ENCODE assay signal across 9 cellular contexts in genomic region chr11:67272327-67273259, GRCh38. TPM values are rescaled to one million over a fixed set of nuclear protein-coding genes. Genes with fewer than 3 reads are reported as not detected.
DNase-seq lines count a peak whose midpoint lies in the region; ATAC-seq and TF ChIP-seq lines count a peak whose summit lies in the region.
"Had no signal": no experiment of that assay in that cellular context is flagged by ENCODE, and none has a peak within 500 bp of the region (broad histone marks: within the 10 kb centered on the region; RNA-seq: fewer than 3 reads in every experiment).

No MANE protein-coding gene starts in this region.

- CTCF ChIA-PET in HEK293T (lab: Yijun Ruan, JAX): no interaction called here

- H3K4me2 ChIP-seq in MM.1S (ENCODE audit: low read depth, low read length) (peak overlapping the region; percentile 90; the same call in 1 of the 2 replicates), neural cell (ENCODE audit: low read length) (no peak overlapping the region)

- no peak overlapping the region; the same call in 1 of the 2 replicates for H3K9ac ChIP-seq in MM.1S (ENCODE audit: low read length)
- H3K9ac ChIP-seq in neural cell (ENCODE audit: low read length): peak overlapping the region; percentile 51

- TF ChIP-seq RAD21 in neural cell (conservative IDR thresholded peaks at IDR 0.05): no peak

- H3K4me1 ChIP-seq in MM.1S (ENCODE audit: low read length): peaks cover 82% of the 10 kb centered on the region

- POLR2A ChIA-PET in HEK293T (lab: Yijun Ruan, JAX): interaction anchor here (0.8 to 1.2 kb wide), 2 partner anchors 8 to 16 kb away, joined by 3 read pairs; no protein-coding TSS in a partner anchor

- no peak overlapping the region for H3K4me3 ChIP-seq in MM.1S (ENCODE audit: low read length)
- H3K4me3 ChIP-seq in neural cell (ENCODE audit: low read length): peak overlapping the region; percentile 93

- no peaks in the 10 kb centered on the region for H3K9me2 ChIP-seq in MM.1S (replicated peaks; ENCODE audit: insufficient read depth, low read length)
- H3K9me2 ChIP-seq in neural cell (ENCODE audit: insufficient read depth, low read length): no peaks in the 10 kb centered on the region

- H3K9me3 ChIP-seq in MM.1S (replicated peaks; ENCODE audit: insufficient read depth, low read length) (no peaks in the 10 kb centered on the region), neural cell (ENCODE audit: low read length) (no peaks in the 10 kb centered on the region)

- ATAC-seq in GM19397 (IDR thresholded peaks at IDR 0.05; ENCODE audit: unreplicated experiment) (no peak), HG03378 (IDR thresholded peaks at IDR 0.05; ENCODE audit: unreplicated experiment) (no peak)

- no peaks in the 10 kb centered on the region for H3K27me3 ChIP-seq in MM.1S (replicated peaks; ENCODE audit: insufficient read depth, low read length)
- no peaks in the 10 kb centered on the region for H3K27me3 ChIP-seq in neural cell (ENCODE audit: insufficient read depth, low read depth, low read length)

- peak overlapping the region; percentile 95 for H3K27ac ChIP-seq in C4-2B
- H3K27ac ChIP-seq in MM.1S (ENCODE audit: low read length): peak overlapping the region; percentile 11; the same call in 1 of the 2 replicates
- H3K27ac ChIP-seq in neural cell (ENCODE audit: low read length): peak overlapping the region; percentile 70

- DNase-seq in MM.1S (no peak), NCI-H2227 (lab: John Stamatoyannopoulos, UW; ENCODE audit: unreplicated experiment) (no peak), HEK293T (ENCODE audit: extremely low spot score) (no peak)
- DNase-seq in central memory CD4-positive, alpha-beta T cell: peak; percentile 28
- DNase-seq: NCI-H1694 had no signal

- H2AFZ ChIP-seq in MM.1S (ENCODE audit: low read length) (no peak overlapping the region), neural cell (ENCODE audit: low read depth, low read length) (no peak overlapping the region)

- H3F3A ChIP-seq in MM.1S (ENCODE audit: insufficient read depth, low read length) (peaks cover 38% of the 10 kb centered on the region), neural cell (ENCODE audit: insufficient read depth, low read length, poor library complexity, severe bottlenecking) (no peaks in the 10 kb centered on the region)

- peaks cover 45% of the 10 kb centered on the region for H4K20me1 ChIP-seq in MM.1S (ENCODE audit: insufficient read depth, low read length)
- H4K20me1 ChIP-seq in neural cell (ENCODE audit: insufficient read depth): no peaks in the 10 kb centered on the region

- H3K79me2 ChIP-seq in MM.1S (ENCODE audit: low read length) (peaks cover 96% of the 10 kb centered on the region), neural cell (replicated peaks; ENCODE audit: insufficient read depth, low read length) (peaks cover 37% of the 10 kb centered on the region)

- H3K36me3 ChIP-seq in MM.1S (replicated peaks; ENCODE audit: insufficient read depth, low read length): no peaks in the 10 kb centered on the region; the same call in 1 of the 2 replicates
- H3K36me3 ChIP-seq in neural cell (ENCODE audit: insufficient read depth, low read length): no peaks in the 10 kb centered on the region

- TF ChIP-seq CTCF in C4-2B (conservative IDR thresholded peaks at IDR 0.05) (no peak), MM.1S (IDR thresholded peaks at IDR 0.05; ENCODE audit: low read length) (no peak), neural cell (IDR thresholded peaks at IDR 0.05; ENCODE audit: poor library complexity, severe bottlenecking) (no peak)

- TF ChIP-seq EP300 in neural cell (conservative IDR thresholded peaks at IDR 0.05; ENCODE audit: poor library complexity, severe bottlenecking): no peak

TF ChIP-seq in neural cell, 6 proteins besides CTCF, POLR2A, EP300 and RAD21:
- TF ChIP-seq SMC3 (conservative IDR thresholded peaks at IDR 0.05; ENCODE audit: poor library complexity): no peak
- no peak for TF ChIP-seq POLR2AphosphoS5 (IDR thresholded peaks at IDR 0.05)
- no peak for TF ChIP-seq EZH2 (IDR thresholded peaks at IDR 0.05; ENCODE audit: borderline replicate concordance, insufficient read depth, low read length, poor library complexity, severe bottlenecking)
- TF ChIP-seq MXI1 (conservative IDR thresholded peaks at IDR 0.05; ENCODE audit: poor library complexity, severe bottlenecking): no peak
- TF ChIP-seq TAF1 (IDR thresholded peaks at IDR 0.05; ENCODE audit: low read depth): no peak
- TF ChIP-seq, protein P1, sequence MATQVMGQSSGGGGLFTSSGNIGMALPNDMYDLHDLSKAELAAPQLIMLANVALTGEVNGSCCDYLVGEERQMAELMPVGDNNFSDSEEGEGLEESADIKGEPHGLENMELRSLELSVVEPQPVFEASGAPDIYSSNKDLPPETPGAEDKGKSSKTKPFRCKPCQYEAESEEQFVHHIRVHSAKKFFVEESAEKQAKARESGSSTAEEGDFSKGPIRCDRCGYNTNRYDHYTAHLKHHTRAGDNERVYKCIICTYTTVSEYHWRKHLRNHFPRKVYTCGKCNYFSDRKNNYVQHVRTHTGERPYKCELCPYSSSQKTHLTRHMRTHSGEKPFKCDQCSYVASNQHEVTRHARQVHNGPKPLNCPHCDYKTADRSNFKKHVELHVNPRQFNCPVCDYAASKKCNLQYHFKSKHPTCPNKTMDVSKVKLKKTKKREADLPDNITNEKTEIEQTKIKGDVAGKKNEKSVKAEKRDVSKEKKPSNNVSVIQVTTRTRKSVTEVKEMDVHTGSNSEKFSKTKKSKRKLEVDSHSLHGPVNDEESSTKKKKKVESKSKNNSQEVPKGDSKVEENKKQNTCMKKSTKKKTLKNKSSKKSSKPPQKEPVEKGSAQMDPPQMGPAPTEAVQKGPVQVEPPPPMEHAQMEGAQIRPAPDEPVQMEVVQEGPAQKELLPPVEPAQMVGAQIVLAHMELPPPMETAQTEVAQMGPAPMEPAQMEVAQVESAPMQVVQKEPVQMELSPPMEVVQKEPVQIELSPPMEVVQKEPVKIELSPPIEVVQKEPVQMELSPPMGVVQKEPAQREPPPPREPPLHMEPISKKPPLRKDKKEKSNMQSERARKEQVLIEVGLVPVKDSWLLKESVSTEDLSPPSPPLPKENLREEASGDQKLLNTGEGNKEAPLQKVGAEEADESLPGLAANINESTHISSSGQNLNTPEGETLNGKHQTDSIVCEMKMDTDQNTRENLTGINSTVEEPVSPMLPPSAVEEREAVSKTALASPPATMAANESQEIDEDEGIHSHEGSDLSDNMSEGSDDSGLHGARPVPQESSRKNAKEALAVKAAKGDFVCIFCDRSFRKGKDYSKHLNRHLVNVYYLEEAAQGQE (IDR thresholded peaks at IDR 0.05; ENCODE audit: borderline replicate concordance): no peak

TF ChIP-seq in HEK293T, 16 proteins besides CTCF, POLR2A, EP300 and RAD21:
- TF ChIP-seq L3MBTL2 (conservative IDR thresholded peaks at IDR 0.05) (no peak), FOXK2 (IDR thresholded peaks at IDR 0.05) (no peak), LEF1 (IDR thresholded peaks at IDR 0.05; ENCODE audit: borderline replicate concordance) (no peak), SUZ12 (IDR thresholded peaks at IDR 0.05) (no peak), CTBP1 (IDR thresholded peaks at IDR 0.05; ENCODE audit: borderline replicate concordance) (no peak), BHLHE40 (IDR thresholded peaks at IDR 0.05; ENCODE audit: borderline replicate concordance) (no peak), HDGF (IDR thresholded peaks at IDR 0.05; ENCODE audit: borderline replicate concordance) (no peak), FOXA1 (IDR thresholded peaks at IDR 0.05) (no peak), ELF4 (IDR thresholded peaks at IDR 0.05) (no peak), ZNF384 (IDR thresholded peaks at IDR 0.05) (no peak), SP1 (IDR thresholded peaks at IDR 0.05) (no peak), FOXM1 (IDR thresholded peaks at IDR 0.05; ENCODE audit: borderline replicate concordance) (no peak), TARDBP (IDR thresholded peaks at IDR 0.05) (no peak), ARNT (IDR thresholded peaks at IDR 0.05) (no peak)
- TF ChIP-seq, protein P2, sequence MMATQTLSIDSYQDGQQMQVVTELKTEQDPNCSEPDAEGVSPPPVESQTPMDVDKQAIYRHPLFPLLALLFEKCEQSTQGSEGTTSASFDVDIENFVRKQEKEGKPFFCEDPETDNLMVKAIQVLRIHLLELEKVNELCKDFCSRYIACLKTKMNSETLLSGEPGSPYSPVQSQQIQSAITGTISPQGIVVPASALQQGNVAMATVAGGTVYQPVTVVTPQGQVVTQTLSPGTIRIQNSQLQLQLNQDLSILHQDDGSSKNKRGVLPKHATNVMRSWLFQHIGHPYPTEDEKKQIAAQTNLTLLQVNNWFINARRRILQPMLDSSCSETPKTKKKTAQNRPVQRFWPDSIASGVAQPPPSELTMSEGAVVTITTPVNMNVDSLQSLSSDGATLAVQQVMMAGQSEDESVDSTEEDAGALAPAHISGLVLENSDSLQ (IDR thresholded peaks at IDR 0.05): no peak

RNA-seq across cellular contexts. Expression of gene GRK2, which starts 6.3 kb away (rescaled TPM):
- 47.3 and 59.1 TPM in 2 replicates for polyA plus RNA-seq in neural cell
- 60.9 and 68.9 TPM in 2 replicates for polyA minus RNA-seq in neural cell

RNA-seq across cellular contexts. Expression of gene ANKRD13D, which starts 16.5 kb away (rescaled TPM):
- 93.5 and 111 TPM in 2 replicates for polyA plus RNA-seq in neural cell
- 48.3 and 59.2 TPM in 2 replicates for polyA minus RNA-seq in neural cell

RNA-seq across cellular contexts. Expression of gene SSH3, which starts 30.7 kb away (rescaled TPM):
- polyA plus RNA-seq in neural cell: 0.89 and 1.4 TPM in 2 replicates
- 3.4 TPM in 1 of 2 replicates, not detected in the other for polyA minus RNA-seq in neural cell

Comparison
In these comparisons a context has a peak if more than half of its experiments do, and no peak if none do; other contexts are left out.
1. H3K27ac ChIP-seq: peak in every context shown above with its lines; median percentile 95 in C4-2B; 70 in neural cell; 11 in MM.1S.